In the genomic region with DNA sequence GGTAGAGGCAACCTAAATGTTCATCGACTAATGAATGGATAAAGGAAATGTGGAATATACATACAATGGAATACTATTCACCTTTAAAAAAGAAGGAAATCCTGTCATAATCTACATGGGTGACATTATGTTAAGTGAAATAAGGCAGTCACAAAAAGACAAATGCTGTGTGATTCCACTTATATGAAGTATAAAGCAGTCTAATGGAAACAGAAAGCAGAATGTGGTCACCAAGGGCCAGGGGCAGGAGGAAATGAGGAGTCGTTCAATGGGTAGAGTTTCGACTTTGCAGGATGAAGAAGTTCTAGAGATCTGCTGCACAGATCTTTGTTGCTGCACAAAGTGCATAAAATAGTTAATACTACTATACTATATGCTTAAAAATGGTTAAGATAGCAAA, we compare ENCODE assay signal across 1 cellular context.
TF ChIP-seq lines count a peak whose summit lies in the region.

No MANE protein-coding gene starts in this region.

TF ChIP-seq in GM12878, 131 proteins besides CTCF, POLR2A, EP300 and RAD21 (continued from another document and continues in another):
- no peak for TF ChIP-seq KLF5 (IDR thresholded peaks at IDR 0.05; ENCODE audit: partially characterized antibody)
- peak; percentile 58; the same call in 1 of the 2 replicates for TF ChIP-seq ASH2L (IDR thresholded peaks at IDR 0.05; ENCODE audit: borderline replicate concordance, low read depth)
- TF ChIP-seq ZBED1 (IDR thresholded peaks at IDR 0.05; ENCODE audit: borderline replicate concordance), result 0 out of 2 replicates have a peak, but pooled peaks have one; percentile 38
- TF ChIP-seq ZNF592 (IDR thresholded peaks at IDR 0.05), result no peak
- TF ChIP-seq YBX1 (IDR thresholded peaks at IDR 0.05), result no peak
- TF ChIP-seq TAF1 (IDR thresholded peaks at IDR 0.05; ENCODE audit: borderline replicate concordance, low read depth, low read length), result no peak
- TF ChIP-seq, protein P1, sequence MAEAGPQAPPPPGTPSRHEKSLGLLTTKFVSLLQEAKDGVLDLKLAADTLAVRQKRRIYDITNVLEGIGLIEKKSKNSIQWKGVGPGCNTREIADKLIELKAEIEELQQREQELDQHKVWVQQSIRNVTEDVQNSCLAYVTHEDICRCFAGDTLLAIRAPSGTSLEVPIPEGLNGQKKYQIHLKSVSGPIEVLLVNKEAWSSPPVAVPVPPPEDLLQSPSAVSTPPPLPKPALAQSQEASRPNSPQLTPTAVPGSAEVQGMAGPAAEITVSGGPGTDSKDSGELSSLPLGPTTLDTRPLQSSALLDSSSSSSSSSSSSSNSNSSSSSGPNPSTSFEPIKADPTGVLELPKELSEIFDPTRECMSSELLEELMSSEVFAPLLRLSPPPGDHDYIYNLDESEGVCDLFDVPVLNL (IDR thresholded peaks at IDR 0.05; ENCODE audit: low read depth, low read length), result no peak
- no peak for TF ChIP-seq RELA (IDR thresholded peaks at IDR 0.05; ENCODE audit: borderline replicate concordance, partially characterized antibody)
- TF ChIP-seq POLR2AphosphoS2 (IDR thresholded peaks at IDR 0.05; ENCODE audit: low read depth, low read length), result no peak
- TF ChIP-seq CEBPB (IDR thresholded peaks at IDR 0.05; ENCODE audit: borderline replicate concordance in 1 of 2, low read depth in 2 of 2, low read length in 2 of 2), result no peak; a peak in 1 of 4 replicates
- no peak for TF ChIP-seq MYB (IDR thresholded peaks at IDR 0.05; ENCODE audit: borderline replicate concordance, low read depth, low read length)
- 0 out of 2 replicates have a peak, but pooled peaks have one; percentile 35 for TF ChIP-seq CREM (IDR thresholded peaks at IDR 0.05; ENCODE audit: low read depth)
- no peak for TF ChIP-seq STAT1 (conservative IDR thresholded peaks at IDR 0.05)
- TF ChIP-seq, protein P2, sequence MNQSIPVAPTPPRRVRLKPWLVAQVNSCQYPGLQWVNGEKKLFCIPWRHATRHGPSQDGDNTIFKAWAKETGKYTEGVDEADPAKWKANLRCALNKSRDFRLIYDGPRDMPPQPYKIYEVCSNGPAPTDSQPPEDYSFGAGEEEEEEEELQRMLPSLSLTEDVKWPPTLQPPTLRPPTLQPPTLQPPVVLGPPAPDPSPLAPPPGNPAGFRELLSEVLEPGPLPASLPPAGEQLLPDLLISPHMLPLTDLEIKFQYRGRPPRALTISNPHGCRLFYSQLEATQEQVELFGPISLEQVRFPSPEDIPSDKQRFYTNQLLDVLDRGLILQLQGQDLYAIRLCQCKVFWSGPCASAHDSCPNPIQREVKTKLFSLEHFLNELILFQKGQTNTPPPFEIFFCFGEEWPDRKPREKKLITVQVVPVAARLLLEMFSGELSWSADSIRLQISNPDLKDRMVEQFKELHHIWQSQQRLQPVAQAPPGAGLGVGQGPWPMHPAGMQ (IDR thresholded peaks at IDR 0.05; ENCODE audit: borderline replicate concordance), result no peak
- TF ChIP-seq, protein P3, sequence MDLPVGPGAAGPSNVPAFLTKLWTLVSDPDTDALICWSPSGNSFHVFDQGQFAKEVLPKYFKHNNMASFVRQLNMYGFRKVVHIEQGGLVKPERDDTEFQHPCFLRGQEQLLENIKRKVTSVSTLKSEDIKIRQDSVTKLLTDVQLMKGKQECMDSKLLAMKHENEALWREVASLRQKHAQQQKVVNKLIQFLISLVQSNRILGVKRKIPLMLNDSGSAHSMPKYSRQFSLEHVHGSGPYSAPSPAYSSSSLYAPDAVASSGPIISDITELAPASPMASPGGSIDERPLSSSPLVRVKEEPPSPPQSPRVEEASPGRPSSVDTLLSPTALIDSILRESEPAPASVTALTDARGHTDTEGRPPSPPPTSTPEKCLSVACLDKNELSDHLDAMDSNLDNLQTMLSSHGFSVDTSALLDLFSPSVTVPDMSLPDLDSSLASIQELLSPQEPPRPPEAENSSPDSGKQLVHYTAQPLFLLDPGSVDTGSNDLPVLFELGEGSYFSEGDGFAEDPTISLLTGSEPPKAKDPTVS (IDR thresholded peaks at IDR 0.05; ENCODE audit: low read depth, low read length), result no peak
- TF ChIP-seq FOS (IDR thresholded peaks at IDR 0.05; ENCODE audit: borderline replicate concordance, extremely low read depth, insufficient read length), result no peak
- TF ChIP-seq SMARCA5 (IDR thresholded peaks at IDR 0.05), result 0 out of 2 replicates have a peak, but pooled peaks have one; percentile 48
- no peak for TF ChIP-seq BACH1 (IDR thresholded peaks at IDR 0.05; ENCODE audit: borderline replicate concordance)
- TF ChIP-seq ATF7 (IDR thresholded peaks at IDR 0.05; ENCODE audit: low read depth), result 0 out of 2 replicates have a peak, but pooled peaks have one; percentile 29
- peak in 1 of 2 experiments; percentile 85; a peak in 2 of 4 replicates for TF ChIP-seq ETV6 (conservative IDR thresholded peaks at IDR 0.05 in 1 of 2, IDR thresholded peaks at IDR 0.05 in 1 of 2; ENCODE audit: borderline replicate concordance in 1 of 2, low read depth in 1 of 2)
- no peak for TF ChIP-seq FOXK2 (IDR thresholded peaks at IDR 0.05)
- TF ChIP-seq NFIC (IDR thresholded peaks at IDR 0.05; ENCODE audit: low read depth, low read length), result peak; percentile 68
- TF ChIP-seq, protein P4, sequence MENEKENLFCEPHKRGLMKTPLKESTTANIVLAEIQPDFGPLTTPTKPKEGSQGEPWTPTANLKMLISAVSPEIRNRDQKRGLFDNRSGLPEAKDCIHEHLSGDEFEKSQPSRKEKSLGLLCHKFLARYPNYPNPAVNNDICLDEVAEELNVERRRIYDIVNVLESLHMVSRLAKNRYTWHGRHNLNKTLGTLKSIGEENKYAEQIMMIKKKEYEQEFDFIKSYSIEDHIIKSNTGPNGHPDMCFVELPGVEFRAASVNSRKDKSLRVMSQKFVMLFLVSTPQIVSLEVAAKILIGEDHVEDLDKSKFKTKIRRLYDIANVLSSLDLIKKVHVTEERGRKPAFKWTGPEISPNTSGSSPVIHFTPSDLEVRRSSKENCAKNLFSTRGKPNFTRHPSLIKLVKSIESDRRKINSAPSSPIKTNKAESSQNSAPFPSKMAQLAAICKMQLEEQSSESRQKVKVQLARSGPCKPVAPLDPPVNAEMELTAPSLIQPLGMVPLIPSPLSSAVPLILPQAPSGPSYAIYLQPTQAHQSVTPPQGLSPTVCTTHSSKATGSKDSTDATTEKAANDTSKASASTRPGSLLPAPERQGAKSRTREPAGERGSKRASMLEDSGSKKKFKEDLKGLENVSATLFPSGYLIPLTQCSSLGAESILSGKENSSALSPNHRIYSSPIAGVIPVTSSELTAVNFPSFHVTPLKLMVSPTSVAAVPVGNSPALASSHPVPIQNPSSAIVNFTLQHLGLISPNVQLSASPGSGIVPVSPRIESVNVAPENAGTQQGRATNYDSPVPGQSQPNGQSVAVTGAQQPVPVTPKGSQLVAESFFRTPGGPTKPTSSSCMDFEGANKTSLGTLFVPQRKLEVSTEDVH (IDR thresholded peaks at IDR 0.05; ENCODE audit: low read depth, partially characterized antibody), result no peak
- TF ChIP-seq BRCA1 (IDR thresholded peaks at IDR 0.05; ENCODE audit: low read depth, low read length), result no peak
- TF ChIP-seq, protein P5, sequence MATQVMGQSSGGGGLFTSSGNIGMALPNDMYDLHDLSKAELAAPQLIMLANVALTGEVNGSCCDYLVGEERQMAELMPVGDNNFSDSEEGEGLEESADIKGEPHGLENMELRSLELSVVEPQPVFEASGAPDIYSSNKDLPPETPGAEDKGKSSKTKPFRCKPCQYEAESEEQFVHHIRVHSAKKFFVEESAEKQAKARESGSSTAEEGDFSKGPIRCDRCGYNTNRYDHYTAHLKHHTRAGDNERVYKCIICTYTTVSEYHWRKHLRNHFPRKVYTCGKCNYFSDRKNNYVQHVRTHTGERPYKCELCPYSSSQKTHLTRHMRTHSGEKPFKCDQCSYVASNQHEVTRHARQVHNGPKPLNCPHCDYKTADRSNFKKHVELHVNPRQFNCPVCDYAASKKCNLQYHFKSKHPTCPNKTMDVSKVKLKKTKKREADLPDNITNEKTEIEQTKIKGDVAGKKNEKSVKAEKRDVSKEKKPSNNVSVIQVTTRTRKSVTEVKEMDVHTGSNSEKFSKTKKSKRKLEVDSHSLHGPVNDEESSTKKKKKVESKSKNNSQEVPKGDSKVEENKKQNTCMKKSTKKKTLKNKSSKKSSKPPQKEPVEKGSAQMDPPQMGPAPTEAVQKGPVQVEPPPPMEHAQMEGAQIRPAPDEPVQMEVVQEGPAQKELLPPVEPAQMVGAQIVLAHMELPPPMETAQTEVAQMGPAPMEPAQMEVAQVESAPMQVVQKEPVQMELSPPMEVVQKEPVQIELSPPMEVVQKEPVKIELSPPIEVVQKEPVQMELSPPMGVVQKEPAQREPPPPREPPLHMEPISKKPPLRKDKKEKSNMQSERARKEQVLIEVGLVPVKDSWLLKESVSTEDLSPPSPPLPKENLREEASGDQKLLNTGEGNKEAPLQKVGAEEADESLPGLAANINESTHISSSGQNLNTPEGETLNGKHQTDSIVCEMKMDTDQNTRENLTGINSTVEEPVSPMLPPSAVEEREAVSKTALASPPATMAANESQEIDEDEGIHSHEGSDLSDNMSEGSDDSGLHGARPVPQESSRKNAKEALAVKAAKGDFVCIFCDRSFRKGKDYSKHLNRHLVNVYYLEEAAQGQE (IDR thresholded peaks at IDR 0.05; ENCODE audit: low read depth, low read length), result no peak
- TF ChIP-seq RAD51 (IDR thresholded peaks at IDR 0.05), result no peak
- TF ChIP-seq RB1 (IDR thresholded peaks at IDR 0.05; ENCODE audit: borderline replicate concordance), result no peak
- no peak for TF ChIP-seq SIX5 (IDR thresholded peaks at IDR 0.05; ENCODE audit: low read depth, low read length, severe bottlenecking)
- peak; percentile 48 for TF ChIP-seq MTA2 (IDR thresholded peaks at IDR 0.05; ENCODE audit: low read depth)
- TF ChIP-seq ZZZ3 (IDR thresholded peaks at IDR 0.05; ENCODE audit: control insufficient read depth, insufficient read length, low read depth), result no peak
- TF ChIP-seq MEF2A (IDR thresholded peaks at IDR 0.05; ENCODE audit: insufficient read depth, low read depth, low read length), result 0 out of 2 replicates have a peak, but pooled peaks have one; percentile 47
- TF ChIP-seq NFYA (IDR thresholded peaks at IDR 0.05; ENCODE audit: borderline replicate concordance, low read depth, low read length), result no peak
- TF ChIP-seq, protein P6, sequence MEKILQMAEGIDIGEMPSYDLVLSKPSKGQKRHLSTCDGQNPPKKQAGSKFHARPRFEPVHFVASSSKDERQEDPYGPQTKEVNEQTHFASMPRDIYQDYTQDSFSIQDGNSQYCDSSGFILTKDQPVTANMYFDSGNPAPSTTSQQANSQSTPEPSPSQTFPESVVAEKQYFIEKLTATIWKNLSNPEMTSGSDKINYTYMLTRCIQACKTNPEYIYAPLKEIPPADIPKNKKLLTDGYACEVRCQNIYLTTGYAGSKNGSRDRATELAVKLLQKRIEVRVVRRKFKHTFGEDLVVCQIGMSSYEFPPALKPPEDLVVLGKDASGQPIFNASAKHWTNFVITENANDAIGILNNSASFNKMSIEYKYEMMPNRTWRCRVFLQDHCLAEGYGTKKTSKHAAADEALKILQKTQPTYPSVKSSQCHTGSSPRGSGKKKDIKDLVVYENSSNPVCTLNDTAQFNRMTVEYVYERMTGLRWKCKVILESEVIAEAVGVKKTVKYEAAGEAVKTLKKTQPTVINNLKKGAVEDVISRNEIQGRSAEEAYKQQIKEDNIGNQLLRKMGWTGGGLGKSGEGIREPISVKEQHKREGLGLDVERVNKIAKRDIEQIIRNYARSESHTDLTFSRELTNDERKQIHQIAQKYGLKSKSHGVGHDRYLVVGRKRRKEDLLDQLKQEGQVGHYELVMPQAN (conservative IDR thresholded peaks at IDR 0.05), result no peak
- TF ChIP-seq BCL11A (IDR thresholded peaks at IDR 0.05; ENCODE audit: low read depth, low read length), result 0 out of 2 replicates have a peak, but pooled peaks have one; percentile 31
- TF ChIP-seq IKZF2 (IDR thresholded peaks at IDR 0.05), result peak; percentile 64 to 76
- TF ChIP-seq CBX5 (IDR thresholded peaks at IDR 0.05; ENCODE audit: low read depth), result no peak
- TF ChIP-seq, protein P7, sequence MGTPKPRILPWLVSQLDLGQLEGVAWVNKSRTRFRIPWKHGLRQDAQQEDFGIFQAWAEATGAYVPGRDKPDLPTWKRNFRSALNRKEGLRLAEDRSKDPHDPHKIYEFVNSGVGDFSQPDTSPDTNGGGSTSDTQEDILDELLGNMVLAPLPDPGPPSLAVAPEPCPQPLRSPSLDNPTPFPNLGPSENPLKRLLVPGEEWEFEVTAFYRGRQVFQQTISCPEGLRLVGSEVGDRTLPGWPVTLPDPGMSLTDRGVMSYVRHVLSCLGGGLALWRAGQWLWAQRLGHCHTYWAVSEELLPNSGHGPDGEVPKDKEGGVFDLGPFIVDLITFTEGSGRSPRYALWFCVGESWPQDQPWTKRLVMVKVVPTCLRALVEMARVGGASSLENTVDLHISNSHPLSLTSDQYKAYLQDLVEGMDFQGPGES (IDR thresholded peaks at IDR 0.05), result no peak
- TF ChIP-seq ZSCAN29 (IDR thresholded peaks at IDR 0.05), result no peak
- no peak for TF ChIP-seq YY1 (IDR thresholded peaks at IDR 0.05; ENCODE audit: low read depth, low read length)
- TF ChIP-seq NFXL1 (IDR thresholded peaks at IDR 0.05; ENCODE audit: borderline replicate concordance), result no peak
